Comparison of ENCODE assay signal across 1 cellular context in genomic region chr9:106722051-106722753, GRCh38.
A peak's percentile ranks its signal among the peaks of the same experiment; 100 is the strongest.
TF ChIP-seq lines count a peak whose summit lies in the region.

No MANE protein-coding gene starts in this region.

TF ChIP-seq in IMR-90, 13 proteins besides CTCF, POLR2A, EP300 and RAD21:
- TF ChIP-seq USF2 (IDR thresholded peaks at IDR 0.05; ENCODE audit: low read depth, low read length) = no peak
- peak; percentile 75 for TF ChIP-seq CEBPB (IDR thresholded peaks at IDR 0.05; ENCODE audit: low read depth, low read length)
TF ChIP-seq in IMR-90: peak in this region for 1.
